In the genomic region with DNA sequence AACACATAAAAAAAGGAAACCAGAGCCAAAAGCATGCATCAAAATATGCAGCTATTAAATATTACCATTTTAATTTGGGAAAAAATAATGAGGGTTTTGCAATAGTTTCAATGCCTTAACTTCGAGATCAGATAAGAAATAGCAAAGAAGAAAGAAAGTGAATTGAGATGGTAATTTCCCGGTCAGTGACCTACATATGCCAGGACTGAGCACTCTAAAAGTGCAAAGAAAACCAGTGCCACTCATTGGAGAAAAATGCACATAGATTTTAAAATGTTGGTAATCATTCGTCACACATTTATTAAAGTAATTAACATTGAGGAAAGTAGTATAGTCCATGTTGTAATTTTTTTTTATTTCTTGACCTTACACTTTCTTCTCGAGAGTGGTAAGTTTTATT, we compare ENCODE assay signal across 33 cellular contexts.
"Had no signal": no experiment of that assay in that cellular context is flagged by ENCODE, and none has a peak within 500 bp of the region (broad histone marks: within the 10 kb centered on the region; RNA-seq: fewer than 3 reads in every experiment).

No MANE protein-coding gene starts in this region.

- H3K4me3 ChIP-seq: adrenal gland, ascending aorta, breast epithelium, cardiac muscle cell, colonic mucosa, dorsolateral prefrontal cortex, esophagus squamous epithelium had no signal

- DNase-seq: activated CD4-positive, alpha-beta memory T cell treated with anti-CD3 and anti-CD28 coated beads for 36 hours; activated CD4-positive, alpha-beta T cell treated with anti-CD3 and anti-CD28 coated beads for 36 hours; activated CD4-positive, alpha-beta T cell treated with anti-CD3 and anti-CD28 coated beads, Interleukin-2, amount 10 ng/mL, durations not matched to agents 24 days and 14 days; activated CD4-positive, CD25-positive, alpha-beta regulatory T cell; activated CD4-positive, CD25-positive, alpha-beta regulatory T cell treated with anti-CD3 and anti-CD28 coated beads, Interleukin-2, amount 50 U/mL, for 72 hours; activated CD8-positive, alpha-beta memory T cell treated with anti-CD3 and anti-CD28 coated beads, Interleukin-2, amount 10 ng/mL, durations not matched to agents 7 days and 5 days; activated CD8-positive, alpha-beta memory T cell treated with anti-CD3 and anti-CD28 coated beads, Interleukin-2, amount 50 U/mL, for 4 hours; activated CD8-positive, alpha-beta T cell treated with anti-CD3 and anti-CD28 coated beads, Interleukin-2, amount 10 ng/mL, durations not matched to agents 7 days and 5 days; activated effector memory CD4-positive, alpha-beta T cell treated with anti-CD3 and anti-CD28 coated beads, Interleukin-2, amount 50 U/mL, for 16 hours; activated naive CD4-positive, alpha-beta T cell treated with anti-CD3 and anti-CD28 coated beads for 36 hours; activated naive CD8-positive, alpha-beta T cell treated with anti-CD3 and anti-CD28 coated beads for 36 hours; activated naive CD8-positive, alpha-beta T cell treated with anti-CD3 and anti-CD28 coated beads, Interleukin-2, amount 50 U/mL, for 24 hours; activated T-cell treated with anti-CD3 and anti-CD28 coated beads, Interleukin-2, amount 50 U/mL, for 1 hour; activated T-cell treated with anti-CD3 and anti-CD28 coated beads, Interleukin-2, amount 50 U/mL, for 48 hours; adrenal gland; central memory CD4-positive, alpha-beta T cell; cerebellar nuclear complex; colonic mucosa; dorsolateral prefrontal cortex; effector memory CD4-positive, alpha-beta T cell; esophagus squamous epithelium; foreskin melanocyte; head of caudate nucleus; T-helper 2 cell had no signal

- FAIRE-seq: endothelial cell of umbilical vein had no signal

- H3K4me1 Mint-ChIP-seq: activated CD4-positive, alpha-beta T cell treated with anti-CD3 and anti-CD28 coated beads for 36 hours; activated CD4-positive, alpha-beta T cell treated with anti-CD3 and anti-CD28 coated beads, Interleukin-2, amount 10 ng/mL, durations not matched to agents 24 days and 14 days; activated CD8-positive, alpha-beta memory T cell treated with anti-CD3 and anti-CD28 coated beads, Interleukin-2, amount 10 ng/mL, durations not matched to agents 7 days and 5 days; activated naive CD4-positive, alpha-beta T cell treated with anti-CD3 and anti-CD28 coated beads, Interleukin-2, amount 50 U/mL, for 24 hours; activated naive CD8-positive, alpha-beta T cell treated with anti-CD3 and anti-CD28 coated beads for 36 hours; activated naive CD8-positive, alpha-beta T cell treated with anti-CD3 and anti-CD28 coated beads, Interleukin-2, amount 50 U/mL, for 24 hours had no signal

- H3K36me3 Mint-ChIP-seq: activated CD4-positive, alpha-beta memory T cell treated with anti-CD3 and anti-CD28 coated beads for 36 hours; activated CD8-positive, alpha-beta memory T cell treated with anti-CD3 and anti-CD28 coated beads, Interleukin-2, amount 10 ng/mL, durations not matched to agents 7 days and 5 days; activated naive CD4-positive, alpha-beta T cell treated with anti-CD3 and anti-CD28 coated beads, Interleukin-2, amount 50 U/mL, for 24 hours; activated naive CD8-positive, alpha-beta T cell treated with anti-CD3 and anti-CD28 coated beads for 36 hours; brain had no signal

- H3K9me3 Mint-ChIP-seq: activated CD4-positive, alpha-beta memory T cell treated with anti-CD3 and anti-CD28 coated beads for 36 hours; activated CD4-positive, alpha-beta T cell treated with anti-CD3 and anti-CD28 coated beads, Interleukin-2, amount 10 ng/mL, durations not matched to agents 24 days and 14 days; activated naive CD4-positive, alpha-beta T cell treated with anti-CD3 and anti-CD28 coated beads for 36 hours; activated naive CD8-positive, alpha-beta T cell treated with anti-CD3 and anti-CD28 coated beads for 36 hours; activated T-helper 2 cell treated with anti-CD3 and anti-CD28 coated beads, Interferon-gamma antibody, Interleukin-2, Interleukin-4, amounts not matched to agents 10 μg/mL and 5 μg/mL and 100 μg/mL, durations not matched to agents 14 hours and 24 hours and 36 hours had no signal

- H3K27ac ChIP-seq: adrenal gland, ascending aorta, breast epithelium, cardiac muscle cell, colonic mucosa, dorsolateral prefrontal cortex, esophagus squamous epithelium had no signal

- H3K9me3 ChIP-seq: adrenal gland, ascending aorta, breast epithelium, colonic mucosa, esophagus squamous epithelium had no signal

- H3K27ac Mint-ChIP-seq: activated CD4-positive, alpha-beta memory T cell treated with anti-CD3 and anti-CD28 coated beads for 36 hours; activated CD4-positive, alpha-beta T cell treated with anti-CD3 and anti-CD28 coated beads for 36 hours; activated CD4-positive, alpha-beta T cell treated with anti-CD3 and anti-CD28 coated beads, Interleukin-2, amount 10 ng/mL, durations not matched to agents 24 days and 14 days; activated CD8-positive, alpha-beta memory T cell treated with anti-CD3 and anti-CD28 coated beads, Interleukin-2, amount 10 ng/mL, durations not matched to agents 7 days and 5 days; activated CD8-positive, alpha-beta T cell treated with anti-CD3 and anti-CD28 coated beads, Interleukin-2, amount 10 ng/mL, durations not matched to agents 7 days and 5 days; activated naive CD4-positive, alpha-beta T cell treated with anti-CD3 and anti-CD28 coated beads for 36 hours; activated naive CD4-positive, alpha-beta T cell treated with anti-CD3 and anti-CD28 coated beads, Interleukin-2, amount 50 U/mL, for 24 hours; activated naive CD8-positive, alpha-beta T cell treated with anti-CD3 and anti-CD28 coated beads for 36 hours; activated naive CD8-positive, alpha-beta T cell treated with anti-CD3 and anti-CD28 coated beads, Interleukin-2, amount 50 U/mL, for 24 hours; activated T-helper 1 cell treated with anti-CD3 and anti-CD28 coated beads, Interleukin-12 subunit alpha, Interleukin-12 subunit beta, Interleukin-2, Interleukin-4 antibody, amounts not matched to agents 30 ng/mL and 10 ng/mL and 1 ng/mL, durations not matched to agents 14 hours and 24 hours and 36 hours; activated T-helper 2 cell treated with anti-CD3 and anti-CD28 coated beads, Interferon-gamma antibody, Interleukin-2, Interleukin-4, amounts not matched to agents 10 μg/mL and 5 μg/mL and 100 μg/mL, durations not matched to agents 14 hours and 24 hours and 36 hours; brain; dendritic cell treated with granulocyte-macrophage colony-stimulating factor and Interleukin-4, amounts not matched to agents 40 ng/mL and 50 ng/mL, for 4 days had no signal

- H3K36me3 ChIP-seq: adrenal gland, ascending aorta, breast epithelium, cardiac muscle cell, colonic mucosa, esophagus squamous epithelium had no signal

- ATAC-seq: activated CD4-positive, alpha-beta T cell treated with anti-CD3 and anti-CD28 coated beads for 36 hours; activated CD8-positive, alpha-beta memory T cell treated with anti-CD3 and anti-CD28 coated beads, Interleukin-2, amount 10 ng/mL, durations not matched to agents 7 days and 5 days; activated CD8-positive, alpha-beta T cell treated with anti-CD3 and anti-CD28 coated beads, Interleukin-2, amount 10 ng/mL, durations not matched to agents 7 days and 5 days; activated naive CD8-positive, alpha-beta T cell treated with anti-CD3 and anti-CD28 coated beads, Interleukin-2, amount 50 U/mL, for 24 hours had no signal

- H3K27me3 Mint-ChIP-seq: activated CD4-positive, alpha-beta memory T cell treated with anti-CD3 and anti-CD28 coated beads for 36 hours; activated CD4-positive, alpha-beta T cell treated with anti-CD3 and anti-CD28 coated beads for 36 hours; activated CD4-positive, alpha-beta T cell treated with anti-CD3 and anti-CD28 coated beads, Interleukin-2, amount 10 ng/mL, durations not matched to agents 24 days and 14 days; activated CD8-positive, alpha-beta memory T cell treated with anti-CD3 and anti-CD28 coated beads, Interleukin-2, amount 10 ng/mL, durations not matched to agents 7 days and 5 days; activated naive CD4-positive, alpha-beta T cell treated with anti-CD3 and anti-CD28 coated beads, Interleukin-2, amount 50 U/mL, for 24 hours; activated naive CD8-positive, alpha-beta T cell treated with anti-CD3 and anti-CD28 coated beads for 36 hours; activated naive CD8-positive, alpha-beta T cell treated with anti-CD3 and anti-CD28 coated beads, Interleukin-2, amount 50 U/mL, for 24 hours; brain; dendritic cell treated with granulocyte-macrophage colony-stimulating factor and Interleukin-4, amounts not matched to agents 40 ng/mL and 50 ng/mL, for 4 days had no signal

- H3K4me1 ChIP-seq: adrenal gland, ascending aorta, breast epithelium, colonic mucosa had no signal

- H3K4me3 Mint-ChIP-seq: activated CD4-positive, alpha-beta memory T cell treated with anti-CD3 and anti-CD28 coated beads for 36 hours; activated CD4-positive, alpha-beta T cell treated with anti-CD3 and anti-CD28 coated beads for 36 hours; activated CD4-positive, alpha-beta T cell treated with anti-CD3 and anti-CD28 coated beads, Interleukin-2, amount 10 ng/mL, durations not matched to agents 24 days and 14 days; activated CD8-positive, alpha-beta memory T cell treated with anti-CD3 and anti-CD28 coated beads, Interleukin-2, amount 10 ng/mL, durations not matched to agents 7 days and 5 days; activated CD8-positive, alpha-beta T cell treated with anti-CD3 and anti-CD28 coated beads, Interleukin-2, amount 10 ng/mL, durations not matched to agents 7 days and 5 days; activated naive CD4-positive, alpha-beta T cell treated with anti-CD3 and anti-CD28 coated beads for 36 hours; activated naive CD4-positive, alpha-beta T cell treated with anti-CD3 and anti-CD28 coated beads, Interleukin-2, amount 50 U/mL, for 24 hours; activated naive CD8-positive, alpha-beta T cell treated with anti-CD3 and anti-CD28 coated beads for 36 hours; activated naive CD8-positive, alpha-beta T cell treated with anti-CD3 and anti-CD28 coated beads, Interleukin-2, amount 50 U/mL, for 24 hours; activated T-helper 1 cell treated with anti-CD3 and anti-CD28 coated beads, Interleukin-12 subunit alpha, Interleukin-12 subunit beta, Interleukin-2, Interleukin-4 antibody, amounts not matched to agents 30 ng/mL and 10 ng/mL and 1 ng/mL, durations not matched to agents 14 hours and 24 hours and 36 hours; brain; dendritic cell treated with granulocyte-macrophage colony-stimulating factor and Interleukin-4, amounts not matched to agents 40 ng/mL and 50 ng/mL, for 4 days had no signal

- H3K27me3 ChIP-seq: adrenal gland, ascending aorta, breast epithelium, cardiac muscle cell, colonic mucosa, dorsolateral prefrontal cortex, esophagus squamous epithelium had no signal
